In genomic region chr12:34126239-34126641, GRCh38 we compare ENCODE assay signal across 9 cellular contexts.
DNase-seq lines count a peak whose midpoint lies in the region; ATAC-seq, FAIRE-seq and TF ChIP-seq lines count a peak whose summit lies in the region.
"Had no signal": no experiment of that assay in that cellular context is flagged by ENCODE, and none has a peak within 500 bp of the region (broad histone marks: within the 10 kb centered on the region; RNA-seq: fewer than 3 reads in every experiment).

No MANE protein-coding gene starts in this region.

- H3K4me3 ChIP-seq in A549 (no peak overlapping the region), GM12865 (ENCODE audit: low read depth, low read length) (peak overlapping the region; percentile 3; the same call in 1 of the 2 replicates), epithelial cell of proximal tubule (ENCODE audit: low read depth, low read length) (peak overlapping the region; percentile 23), esophagus squamous epithelium (peak overlapping the region in 1 of 4 donors; percentile 15)

- FAIRE-seq in A549 (lab: Jason Lieb, UNC) = no peak

- no peaks in the 10 kb centered on the region for H3K4me1 ChIP-seq in A549
- no peaks in the 10 kb centered on the region for H3K4me1 ChIP-seq in esophagus squamous epithelium

- H3K4me3 Mint-ChIP-seq in chondrocyte (ENCODE audit: unreplicated experiment) = no peak overlapping the region

- TF ChIP-seq POLR2A in A549 (IDR thresholded peaks at IDR 0.05; ENCODE audit: low read length) = no peak
- TF ChIP-seq POLR2A in esophagus squamous epithelium (IDR thresholded peaks at IDR 0.05) = no peak

- intact Hi-C loops in esophagus squamous epithelium (cut with DNase I) = loop anchor here (10.0 kb wide), 1 partner anchor 89 kb away; no protein-coding TSS in a partner anchor

- no peak for TF ChIP-seq EP300 in A549 (IDR thresholded peaks at IDR 0.05)

- 31% methylated on average over 9 of the region's 9 CpGs for WGBS in A549 (ENCODE audit: missing lambda C conversion rate)
- 54 to 72% methylated on average over 9 of the region's 9 CpGs for WGBS in esophagus squamous epithelium, 2 donors

- no peak for TF ChIP-seq RAD21 in A549 (conservative IDR thresholded peaks at IDR 0.05 in 1 of 2, IDR thresholded peaks at IDR 0.05 in 1 of 2)

- peaks cover 0 to 7% (median 0%) of the 10 kb centered on the region in 4 donors for H3K27me3 ChIP-seq in esophagus squamous epithelium

- H3K4me2 ChIP-seq in A549 = peak overlapping the region; percentile 23; the same call in 1 of the 3 replicates

- TF ChIP-seq CTCF in A549 (IDR thresholded peaks at IDR 0.05) (no peak), GM12865 (IDR thresholded peaks at IDR 0.05; ENCODE audit: insufficient read depth, low read depth, low read length, missing control alignments) (no peak), epithelial cell of proximal tubule (conservative IDR thresholded peaks at IDR 0.05; ENCODE audit: low read depth, low read length) (no peak), chondrocyte (IDR thresholded peaks at IDR 0.05) (no peak), esophagus squamous epithelium (IDR thresholded peaks at IDR 0.05) (no peak)

- peaks cover 14% of the 10 kb centered on the region for H3K9me3 Mint-ChIP-seq in chondrocyte (ENCODE audit: low read depth)

- no peak for DNase-seq in A549 (ENCODE audit: low read depth in 1 of 2, low spot score in 1 of 2)
- DNase-seq in GM12865 (ENCODE audit: low read depth) = no peak
- peak; percentile 95 for DNase-seq in OCI-M1 (lab: John Stamatoyannopoulos, UW)
- DNase-seq in epithelial cell of proximal tubule (ENCODE audit: low read depth) = no peak
- no peak for DNase-seq in chondrocyte (ENCODE audit: low spot score)
- DNase-seq in esophagus squamous epithelium (lab: John Stamatoyannopoulos, UW) = no peak
- DNase-seq in CD1c-positive myeloid dendritic cell (ENCODE audit: extremely low spot score) = no peak

- H3K36me3 Mint-ChIP-seq in chondrocyte (ENCODE audit: low read depth) = no peaks in the 10 kb centered on the region

- no peaks in the 10 kb centered on the region for H3K36me3 ChIP-seq in esophagus squamous epithelium

- H3K27ac ChIP-seq in A549 (no peak overlapping the region), esophagus squamous epithelium (no peak overlapping the region)
- H3K27ac ChIP-seq: RWPE1 had no signal

- no peak for ATAC-seq in A549
- no peak for ATAC-seq in HG02981 (IDR thresholded peaks at IDR 0.05; ENCODE audit: unreplicated experiment)

- CTCF ChIA-PET in A549 (lab: Yijun Ruan, JAX) = interaction anchor here (1.0 kb wide), 1 partner anchor 92 kb away, joined by 3 read pairs; no protein-coding TSS in a partner anchor

- H3K27me3 Mint-ChIP-seq in chondrocyte (ENCODE audit: low read depth) = peaks cover 2% of the 10 kb centered on the region

- H3K9me3 ChIP-seq in A549 (no peaks in the 10 kb centered on the region), esophagus squamous epithelium (no peaks in the 10 kb centered on the region)

- H3K4me1 Mint-ChIP-seq in chondrocyte (ENCODE audit: low read depth) = no peaks in the 10 kb centered on the region

- POLR2A ChIA-PET in A549 (lab: Yijun Ruan, JAX) = no interaction called here

- no peak overlapping the region for H3K27ac Mint-ChIP-seq in chondrocyte (ENCODE audit: unreplicated experiment)

TF ChIP-seq in A549, 52 proteins besides CTCF, POLR2A, EP300 and RAD21:
- TF ChIP-seq TFCP2L1 (CRISPR knock-in tag; IDR thresholded peaks at IDR 0.05) = no peak
- TF ChIP-seq EHF (CRISPR knock-in tag; IDR thresholded peaks at IDR 0.05) = no peak
- no peak for TF ChIP-seq NR3C1 (IDR thresholded peaks at IDR 0.05)
- no peak for TF ChIP-seq HOXB5 (CRISPR knock-in tag; IDR thresholded peaks at IDR 0.05)
- no peak for TF ChIP-seq BHLHE40 (IDR thresholded peaks at IDR 0.05; ENCODE audit: low read depth, low read length)
- TF ChIP-seq CBX2 (IDR thresholded peaks at IDR 0.05; ENCODE audit: borderline replicate concordance, low read depth) = no peak
- no peak for TF ChIP-seq ZNF302 (CRISPR knock-in tag; IDR thresholded peaks at IDR 0.05)
- TF ChIP-seq KDM1A (IDR thresholded peaks at IDR 0.05; ENCODE audit: low read depth) = no peak
- no peak for TF ChIP-seq RCOR1 (IDR thresholded peaks at IDR 0.05; ENCODE audit: low read depth, low read length)
TF ChIP-seq in A549: peak in this region for 0.
